2 cellular contexts compared by ENCODE assay signal in genomic region chr3:194685723-194686413, GRCh38.
TF ChIP-seq lines count a peak whose summit lies in the region.

TSS of gene FAM43A (plus strand) at chr3:194685883. CDS start at chr3:194686827, 944 bp downstream.

TF ChIP-seq in A549, 52 proteins besides CTCF, POLR2A, EP300 and RAD21 (continued from another document):
- no peak for TF ChIP-seq ELK1 (IDR thresholded peaks at IDR 0.05; ENCODE audit: low read depth, low read length)
- TF ChIP-seq HEYL (CRISPR knock-in tag; IDR thresholded peaks at IDR 0.05), result no peak
- no peak for TF ChIP-seq NR3C1 (IDR thresholded peaks at IDR 0.05)
- TF ChIP-seq HOXB13 (CRISPR knock-in tag; IDR thresholded peaks at IDR 0.05; ENCODE audit: low read depth), result no peak
- no peak for TF ChIP-seq CHD4 (IDR thresholded peaks at IDR 0.05; ENCODE audit: borderline replicate concordance)
- TF ChIP-seq JUN (IDR thresholded peaks at IDR 0.05), result peak; percentile 67 to 85; a peak in 3 of 5 replicates
- TF ChIP-seq HOXB5 (CRISPR knock-in tag; IDR thresholded peaks at IDR 0.05), result no peak
- TF ChIP-seq SMC3 (IDR thresholded peaks at IDR 0.05), result peak; percentile 24; the same call in 1 of the 3 replicates
- no peak for TF ChIP-seq HDAC2 (IDR thresholded peaks at IDR 0.05)
- no peak for TF ChIP-seq NFE2L2 (conservative IDR thresholded peaks at IDR 0.05; ENCODE audit: low read length)
- TF ChIP-seq PHF8 (IDR thresholded peaks at IDR 0.05; ENCODE audit: borderline replicate concordance, low read depth), result 0 out of 2 replicates have a peak, but pooled peaks have one; percentile 22
- TF ChIP-seq ZC3H11A (IDR thresholded peaks at IDR 0.05), result no peak
- no peak for TF ChIP-seq ATOH8 (CRISPR knock-in tag; IDR thresholded peaks at IDR 0.05; ENCODE audit: low read depth)
- no peak for TF ChIP-seq RNF2 (IDR thresholded peaks at IDR 0.05; ENCODE audit: borderline replicate concordance, low read depth)
- no peak for TF ChIP-seq HES2 (IDR thresholded peaks at IDR 0.05)
- peak; percentile 86; the same call in 2 of the 3 replicates for TF ChIP-seq BCL3 (IDR thresholded peaks at IDR 0.05)
- no peak for TF ChIP-seq FOXS1 (CRISPR knock-in tag; IDR thresholded peaks at IDR 0.05)
- no peak for TF ChIP-seq PBX3 (IDR thresholded peaks at IDR 0.05)
- no peak for TF ChIP-seq BHLHE40 (IDR thresholded peaks at IDR 0.05; ENCODE audit: low read depth, low read length)
- TF ChIP-seq E2F6 (IDR thresholded peaks at IDR 0.05; ENCODE audit: borderline replicate concordance, low read depth), result peak; percentile 34; the same call in 1 of the 2 replicates
- no peak for TF ChIP-seq REST (IDR thresholded peaks at IDR 0.05)
- no peak for TF ChIP-seq SREBF2 (IDR thresholded peaks at IDR 0.05)

TF ChIP-seq in H1, 55 proteins besides CTCF, POLR2A, EP300 and RAD21 (continued from another document):
- TF ChIP-seq CHD7 (IDR thresholded peaks at IDR 0.05; ENCODE audit: insufficient replicate concordance, low read length), result no peak
- TF ChIP-seq TEAD4 (IDR thresholded peaks at IDR 0.05; ENCODE audit: low read depth, low read length), result no peak
- no peak for TF ChIP-seq KDM1A (IDR thresholded peaks at IDR 0.05; ENCODE audit: borderline replicate concordance, low read length)
- peak; percentile 82 for TF ChIP-seq KDM4A (IDR thresholded peaks at IDR 0.05; ENCODE audit: low read depth, low read length, severe bottlenecking)
- TF ChIP-seq BCL11A (IDR thresholded peaks at IDR 0.05; ENCODE audit: low read depth in 2 of 2, low read length in 2 of 2), result no peak
- TF ChIP-seq PHF8 (conservative IDR thresholded peaks at IDR 0.05; ENCODE audit: low read depth, low read length), result peak; percentile 75; the same call in 1 of the 2 replicates
- no peak for TF ChIP-seq SAP30 (IDR thresholded peaks at IDR 0.05; ENCODE audit: insufficient read depth, insufficient replicate concordance, low read length)
- no peak for TF ChIP-seq CEBPB (IDR thresholded peaks at IDR 0.05; ENCODE audit: low read depth, low read length)
- TF ChIP-seq NANOG (IDR thresholded peaks at IDR 0.05; ENCODE audit: insufficient read depth, low read depth, low read length, poor library complexity, severe bottlenecking), result no peak
- no peak for TF ChIP-seq CBX8 (IDR thresholded peaks at IDR 0.05; ENCODE audit: borderline replicate concordance, low read depth, low read length)
- TF ChIP-seq CBX5 (IDR thresholded peaks at IDR 0.05; ENCODE audit: low read depth, low read length), result no peak
- peak; percentile 58; the same call in 1 of the 2 replicates for TF ChIP-seq GABPA (IDR thresholded peaks at IDR 0.05; ENCODE audit: borderline replicate concordance, insufficient read depth, low read length)
- TF ChIP-seq MAFK (IDR thresholded peaks at IDR 0.05; ENCODE audit: low read depth, low read length), result no peak
- no peak for TF ChIP-seq FOSL1 (IDR thresholded peaks at IDR 0.05; ENCODE audit: insufficient read depth, low read depth, low read length)
- TF ChIP-seq RXRA (IDR thresholded peaks at IDR 0.05; ENCODE audit: insufficient read depth, low read depth, low read length), result no peak
- TF ChIP-seq TAF1 (IDR thresholded peaks at IDR 0.05; ENCODE audit: low read depth, low read length), result peak; percentile 92
- TF ChIP-seq SUZ12 (IDR thresholded peaks at IDR 0.05; ENCODE audit: low read length), result no peak
- TF ChIP-seq ZNF274 (IDR thresholded peaks at IDR 0.05; ENCODE audit: borderline replicate concordance, extremely low read depth, low read length), result no peak
- no peak for TF ChIP-seq HDAC2 (IDR thresholded peaks at IDR 0.05; ENCODE audit: borderline replicate concordance in 1 of 2, low read depth in 2 of 2, low read length in 2 of 2)
- TF ChIP-seq SIRT6 (IDR thresholded peaks at IDR 0.05; ENCODE audit: low read length), result no peak
- no peak for TF ChIP-seq POU5F1 (IDR thresholded peaks at IDR 0.05; ENCODE audit: low read depth, low read length)
- no peak; the same call in 1 of the 2 replicates for TF ChIP-seq GTF2F1 (IDR thresholded peaks at IDR 0.05; ENCODE audit: borderline replicate concordance, low read depth, low read length)
- no peak for TF ChIP-seq TCF12 (IDR thresholded peaks at IDR 0.05; ENCODE audit: low read depth, low read length)
- no peak for TF ChIP-seq RFX5 (IDR thresholded peaks at IDR 0.05; ENCODE audit: borderline replicate concordance, low read depth, low read length)
- no peak for TF ChIP-seq SIX5 (IDR thresholded peaks at IDR 0.05; ENCODE audit: low read depth, low read length)
- no peak for TF ChIP-seq EZH2 (IDR thresholded peaks at IDR 0.05; ENCODE audit: low read depth, low read length, severe bottlenecking)
- TF ChIP-seq CREB1 (IDR thresholded peaks at IDR 0.05), result no peak
- peak; percentile 89 for TF ChIP-seq E2F6 (IDR thresholded peaks at IDR 0.05)
- no peak for TF ChIP-seq RNF2 (IDR thresholded peaks at IDR 0.05; ENCODE audit: borderline replicate concordance, low read depth, low read length, missing control alignments, poor library complexity, severe bottlenecking)
- no peak for TF ChIP-seq ATF3 (IDR thresholded peaks at IDR 0.05; ENCODE audit: insufficient read depth, low read depth, low read length)
- TF ChIP-seq SP1 (IDR thresholded peaks at IDR 0.05; ENCODE audit: low read depth, low read length), result peak; percentile 68
- no peak for TF ChIP-seq KDM5A (IDR thresholded peaks at IDR 0.05; ENCODE audit: low read length)
- no peak for TF ChIP-seq NRF1 (IDR thresholded peaks at IDR 0.05; ENCODE audit: low read depth, low read length)
- 0 out of 2 replicates have a peak, but pooled peaks have one; percentile 35 for TF ChIP-seq EGR1 (IDR thresholded peaks at IDR 0.05; ENCODE audit: borderline replicate concordance, low read depth, low read length)
- TF ChIP-seq ATF2 (IDR thresholded peaks at IDR 0.05; ENCODE audit: low read length), result no peak
- TF ChIP-seq HDAC6 (IDR thresholded peaks at IDR 0.05; ENCODE audit: low read depth, low read length), result no peak
- TF ChIP-seq TBP (IDR thresholded peaks at IDR 0.05; ENCODE audit: low read depth, low read length), result peak; percentile 95
- TF ChIP-seq CHD2 (IDR thresholded peaks at IDR 0.05; ENCODE audit: low read length), result no peak
- no peak for TF ChIP-seq ASH2L (IDR thresholded peaks at IDR 0.05; ENCODE audit: low read length)
- TF ChIP-seq SP4 (IDR thresholded peaks at IDR 0.05; ENCODE audit: low read length), result no peak
- no peak for TF ChIP-seq SP2 (IDR thresholded peaks at IDR 0.05; ENCODE audit: low read length)
- peak; percentile 90 for TF ChIP-seq POLR2AphosphoS5 (IDR thresholded peaks at IDR 0.05; ENCODE audit: low read depth, low read length)
- TF ChIP-seq BRCA1 (IDR thresholded peaks at IDR 0.05; ENCODE audit: low read depth, low read length), result no peak
- peak; percentile 82 for TF ChIP-seq MAX (IDR thresholded peaks at IDR 0.05)
- TF ChIP-seq TAF7 (optimal IDR thresholded peaks at IDR 0.05; ENCODE audit: borderline replicate concordance, low read depth, low read length), result peak; percentile 88
- no peak for TF ChIP-seq SRF (IDR thresholded peaks at IDR 0.05; ENCODE audit: low read depth, low read length)
- peak; percentile 77; the same call in 1 of the 2 replicates for TF ChIP-seq RBBP5 (IDR thresholded peaks at IDR 0.05; ENCODE audit: borderline replicate concordance, low read depth, low read length)
- no peak for TF ChIP-seq SIN3A (conservative IDR thresholded peaks at IDR 0.05 in 1 of 2, IDR thresholded peaks at IDR 0.05 in 1 of 2; ENCODE audit: low read depth in 1 of 2, low read length in 2 of 2)
- TF ChIP-seq BACH1 (IDR thresholded peaks at IDR 0.05; ENCODE audit: low read length), result no peak
- no peak for TF ChIP-seq CTBP2 (IDR thresholded peaks at IDR 0.05; ENCODE audit: borderline replicate concordance, insufficient read depth, insufficient read length, low read length)
- peak; percentile 75 for TF ChIP-seq JUND (IDR thresholded peaks at IDR 0.05; ENCODE audit: low read length)
- TF ChIP-seq CHD1 (IDR thresholded peaks at IDR 0.05; ENCODE audit: low read depth, low read length), result peak; percentile 72
TF ChIP-seq in H1: peak in this region for 14.
